ENCODE assay signal across 1 cellular context in the genomic region with DNA sequence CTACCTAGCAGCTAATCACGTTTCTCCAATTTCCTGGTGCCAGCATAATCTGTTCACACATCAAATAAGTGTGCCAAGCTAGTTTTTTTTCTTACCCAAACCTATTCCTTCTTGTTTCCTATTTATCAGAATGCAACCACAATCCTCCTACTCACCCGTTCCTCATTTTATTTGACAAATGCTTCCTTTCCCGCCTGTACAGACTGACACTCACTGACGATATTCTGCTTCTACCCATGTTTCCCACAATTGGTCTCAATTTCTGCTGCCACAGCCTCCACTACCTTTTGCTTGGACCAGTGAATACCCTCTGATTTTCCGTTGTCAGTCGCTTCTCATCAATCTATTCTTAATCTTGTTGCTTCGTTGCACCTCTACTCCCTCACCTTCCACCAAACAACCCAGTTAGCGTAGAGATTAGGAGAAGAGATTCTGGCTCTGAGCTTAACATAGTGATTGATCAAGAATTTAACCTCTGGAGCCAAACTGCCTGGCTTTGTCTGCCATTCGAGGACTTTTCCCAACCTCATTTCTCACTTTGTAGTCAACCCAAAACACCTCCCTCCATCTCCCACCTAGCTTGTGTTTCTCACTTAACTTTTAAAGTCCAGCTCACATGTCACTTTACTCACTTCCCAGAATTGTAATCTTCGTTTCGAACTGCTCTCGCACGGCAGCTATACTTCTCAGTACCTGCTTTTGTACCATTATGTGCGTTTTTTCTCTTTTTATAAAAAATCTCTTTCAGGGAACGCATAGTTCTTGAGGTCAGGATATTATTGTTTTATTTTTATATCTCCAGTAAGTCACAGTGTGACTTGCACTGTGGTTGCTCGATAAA.
TF ChIP-seq lines count a peak whose summit lies in the region.

No MANE protein-coding gene starts in this region.

TF ChIP-seq in HepG2, 621 proteins besides CTCF, POLR2A, EP300 and RAD21:
- TF ChIP-seq, protein P1, sequence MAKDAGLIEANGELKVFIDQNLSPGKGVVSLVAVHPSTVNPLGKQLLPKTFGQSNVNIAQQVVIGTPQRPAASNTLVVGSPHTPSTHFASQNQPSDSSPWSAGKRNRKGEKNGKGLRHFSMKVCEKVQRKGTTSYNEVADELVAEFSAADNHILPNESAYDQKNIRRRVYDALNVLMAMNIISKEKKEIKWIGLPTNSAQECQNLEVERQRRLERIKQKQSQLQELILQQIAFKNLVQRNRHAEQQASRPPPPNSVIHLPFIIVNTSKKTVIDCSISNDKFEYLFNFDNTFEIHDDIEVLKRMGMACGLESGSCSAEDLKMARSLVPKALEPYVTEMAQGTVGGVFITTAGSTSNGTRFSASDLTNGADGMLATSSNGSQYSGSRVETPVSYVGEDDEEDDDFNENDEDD (CRISPR knock-in tag; IDR thresholded peaks at IDR 0.05; ENCODE audit: borderline replicate concordance) = 0 out of 2 replicates have a peak, but pooled peaks have one; percentile 32
- TF ChIP-seq, protein P2, sequence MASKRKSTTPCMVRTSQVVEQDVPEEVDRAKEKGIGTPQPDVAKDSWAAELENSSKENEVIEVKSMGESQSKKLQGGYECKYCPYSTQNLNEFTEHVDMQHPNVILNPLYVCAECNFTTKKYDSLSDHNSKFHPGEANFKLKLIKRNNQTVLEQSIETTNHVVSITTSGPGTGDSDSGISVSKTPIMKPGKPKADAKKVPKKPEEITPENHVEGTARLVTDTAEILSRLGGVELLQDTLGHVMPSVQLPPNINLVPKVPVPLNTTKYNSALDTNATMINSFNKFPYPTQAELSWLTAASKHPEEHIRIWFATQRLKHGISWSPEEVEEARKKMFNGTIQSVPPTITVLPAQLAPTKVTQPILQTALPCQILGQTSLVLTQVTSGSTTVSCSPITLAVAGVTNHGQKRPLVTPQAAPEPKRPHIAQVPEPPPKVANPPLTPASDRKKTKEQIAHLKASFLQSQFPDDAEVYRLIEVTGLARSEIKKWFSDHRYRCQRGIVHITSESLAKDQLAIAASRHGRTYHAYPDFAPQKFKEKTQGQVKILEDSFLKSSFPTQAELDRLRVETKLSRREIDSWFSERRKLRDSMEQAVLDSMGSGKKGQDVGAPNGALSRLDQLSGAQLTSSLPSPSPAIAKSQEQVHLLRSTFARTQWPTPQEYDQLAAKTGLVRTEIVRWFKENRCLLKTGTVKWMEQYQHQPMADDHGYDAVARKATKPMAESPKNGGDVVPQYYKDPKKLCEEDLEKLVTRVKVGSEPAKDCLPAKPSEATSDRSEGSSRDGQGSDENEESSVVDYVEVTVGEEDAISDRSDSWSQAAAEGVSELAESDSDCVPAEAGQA (IDR thresholded peaks at IDR 0.05; ENCODE audit: low read depth) = no peak
- TF ChIP-seq, protein P2 (CRISPR knock-in tag; IDR thresholded peaks at IDR 0.05; ENCODE audit: borderline replicate concordance) = no peak
- TF ChIP-seq, protein P3, sequence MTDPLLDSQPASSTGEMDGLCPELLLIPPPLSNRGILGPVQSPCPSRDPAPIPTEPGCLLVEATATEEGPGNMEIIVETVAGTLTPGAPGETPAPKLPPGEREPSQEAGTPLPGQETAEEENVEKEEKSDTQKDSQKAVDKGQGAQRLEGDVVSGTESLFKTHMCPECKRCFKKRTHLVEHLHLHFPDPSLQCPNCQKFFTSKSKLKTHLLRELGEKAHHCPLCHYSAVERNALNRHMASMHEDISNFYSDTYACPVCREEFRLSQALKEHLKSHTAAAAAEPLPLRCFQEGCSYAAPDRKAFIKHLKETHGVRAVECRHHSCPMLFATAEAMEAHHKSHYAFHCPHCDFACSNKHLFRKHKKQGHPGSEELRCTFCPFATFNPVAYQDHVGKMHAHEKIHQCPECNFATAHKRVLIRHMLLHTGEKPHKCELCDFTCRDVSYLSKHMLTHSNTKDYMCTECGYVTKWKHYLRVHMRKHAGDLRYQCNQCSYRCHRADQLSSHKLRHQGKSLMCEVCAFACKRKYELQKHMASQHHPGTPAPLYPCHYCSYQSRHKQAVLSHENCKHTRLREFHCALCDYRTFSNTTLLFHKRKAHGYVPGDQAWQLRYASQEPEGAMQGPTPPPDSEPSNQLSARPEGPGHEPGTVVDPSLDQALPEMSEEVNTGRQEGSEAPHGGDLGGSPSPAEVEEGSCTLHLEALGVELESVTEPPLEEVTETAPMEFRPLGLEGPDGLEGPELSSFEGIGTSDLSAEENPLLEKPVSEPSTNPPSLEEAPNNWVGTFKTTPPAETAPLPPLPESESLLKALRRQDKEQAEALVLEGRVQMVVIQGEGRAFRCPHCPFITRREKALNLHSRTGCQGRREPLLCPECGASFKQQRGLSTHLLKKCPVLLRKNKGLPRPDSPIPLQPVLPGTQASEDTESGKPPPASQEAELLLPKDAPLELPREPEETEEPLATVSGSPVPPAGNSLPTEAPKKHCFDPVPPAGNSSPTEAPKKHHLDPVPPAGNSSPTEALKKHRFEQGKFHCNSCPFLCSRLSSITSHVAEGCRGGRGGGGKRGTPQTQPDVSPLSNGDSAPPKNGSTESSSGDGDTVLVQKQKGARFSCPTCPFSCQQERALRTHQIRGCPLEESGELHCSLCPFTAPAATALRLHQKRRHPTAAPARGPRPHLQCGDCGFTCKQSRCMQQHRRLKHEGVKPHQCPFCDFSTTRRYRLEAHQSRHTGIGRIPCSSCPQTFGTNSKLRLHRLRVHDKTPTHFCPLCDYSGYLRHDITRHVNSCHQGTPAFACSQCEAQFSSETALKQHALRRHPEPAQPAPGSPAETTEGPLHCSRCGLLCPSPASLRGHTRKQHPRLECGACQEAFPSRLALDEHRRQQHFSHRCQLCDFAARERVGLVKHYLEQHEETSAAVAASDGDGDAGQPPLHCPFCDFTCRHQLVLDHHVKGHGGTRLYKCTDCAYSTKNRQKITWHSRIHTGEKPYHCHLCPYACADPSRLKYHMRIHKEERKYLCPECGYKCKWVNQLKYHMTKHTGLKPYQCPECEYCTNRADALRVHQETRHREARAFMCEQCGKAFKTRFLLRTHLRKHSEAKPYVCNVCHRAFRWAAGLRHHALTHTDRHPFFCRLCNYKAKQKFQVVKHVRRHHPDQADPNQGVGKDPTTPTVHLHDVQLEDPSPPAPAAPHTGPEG (CRISPR knock-in tag; IDR thresholded peaks at IDR 0.05) = no peak
- TF ChIP-seq ZNF446 (CRISPR knock-in tag; IDR thresholded peaks at IDR 0.05) (no peak), ESRRA (CRISPR knock-in tag; IDR thresholded peaks at IDR 0.05; ENCODE audit: low read depth) (no peak), TP53 (CRISPR knock-in tag; conservative IDR thresholded peaks at IDR 0.05) (no peak), AKAP8 (CRISPR knock-in tag; IDR thresholded peaks at IDR 0.05) (no peak), ZFP36L2 (CRISPR knock-in tag; IDR thresholded peaks at IDR 0.05) (no peak), SP140L (CRISPR knock-in tag; IDR thresholded peaks at IDR 0.05; ENCODE audit: borderline replicate concordance) (0 out of 2 replicates have a peak, but pooled peaks have one; percentile 58), ZNF619 (CRISPR knock-in tag; IDR thresholded peaks at IDR 0.05) (no peak), ZMYM2 (CRISPR knock-in tag; IDR thresholded peaks at IDR 0.05) (no peak)
- TF ChIP-seq, protein P4, sequence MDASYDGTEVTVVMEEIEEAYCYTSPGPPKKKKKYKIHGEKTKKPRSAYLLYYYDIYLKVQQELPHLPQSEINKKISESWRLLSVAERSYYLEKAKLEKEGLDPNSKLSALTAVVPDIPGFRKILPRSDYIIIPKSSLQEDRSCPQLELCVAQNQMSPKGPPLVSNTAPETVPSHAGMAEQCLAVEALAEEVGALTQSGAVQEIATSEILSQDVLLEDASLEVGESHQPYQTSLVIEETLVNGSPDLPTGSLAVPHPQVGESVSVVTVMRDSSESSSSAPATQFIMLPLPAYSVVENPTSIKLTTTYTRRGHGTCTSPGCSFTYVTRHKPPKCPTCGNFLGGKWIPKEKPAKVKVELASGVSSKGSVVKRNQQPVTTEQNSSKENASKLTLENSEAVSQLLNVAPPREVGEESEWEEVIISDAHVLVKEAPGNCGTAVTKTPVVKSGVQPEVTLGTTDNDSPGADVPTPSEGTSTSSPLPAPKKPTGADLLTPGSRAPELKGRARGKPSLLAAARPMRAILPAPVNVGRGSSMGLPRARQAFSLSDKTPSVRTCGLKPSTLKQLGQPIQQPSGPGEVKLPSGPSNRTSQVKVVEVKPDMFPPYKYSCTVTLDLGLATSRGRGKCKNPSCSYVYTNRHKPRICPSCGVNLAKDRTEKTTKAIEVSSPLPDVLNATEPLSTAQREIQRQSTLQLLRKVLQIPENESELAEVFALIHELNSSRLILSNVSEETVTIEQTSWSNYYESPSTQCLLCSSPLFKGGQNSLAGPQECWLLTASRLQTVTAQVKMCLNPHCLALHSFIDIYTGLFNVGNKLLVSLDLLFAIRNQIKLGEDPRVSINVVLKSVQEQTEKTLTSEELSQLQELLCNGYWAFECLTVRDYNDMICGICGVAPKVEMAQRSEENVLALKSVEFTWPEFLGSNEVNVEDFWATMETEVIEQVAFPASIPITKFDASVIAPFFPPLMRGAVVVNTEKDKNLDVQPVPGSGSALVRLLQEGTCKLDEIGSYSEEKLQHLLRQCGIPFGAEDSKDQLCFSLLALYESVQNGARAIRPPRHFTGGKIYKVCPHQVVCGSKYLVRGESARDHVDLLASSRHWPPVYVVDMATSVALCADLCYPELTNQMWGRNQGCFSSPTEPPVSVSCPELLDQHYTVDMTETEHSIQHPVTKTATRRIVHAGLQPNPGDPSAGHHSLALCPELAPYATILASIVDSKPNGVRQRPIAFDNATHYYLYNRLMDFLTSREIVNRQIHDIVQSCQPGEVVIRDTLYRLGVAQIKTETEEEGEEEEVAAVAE (CRISPR knock-in tag; IDR thresholded peaks at IDR 0.05; ENCODE audit: borderline replicate concordance) = no peak
TF ChIP-seq in HepG2: peak in this region for 2.
